11 cellular contexts compared by ENCODE assay signal in the genomic region with DNA sequence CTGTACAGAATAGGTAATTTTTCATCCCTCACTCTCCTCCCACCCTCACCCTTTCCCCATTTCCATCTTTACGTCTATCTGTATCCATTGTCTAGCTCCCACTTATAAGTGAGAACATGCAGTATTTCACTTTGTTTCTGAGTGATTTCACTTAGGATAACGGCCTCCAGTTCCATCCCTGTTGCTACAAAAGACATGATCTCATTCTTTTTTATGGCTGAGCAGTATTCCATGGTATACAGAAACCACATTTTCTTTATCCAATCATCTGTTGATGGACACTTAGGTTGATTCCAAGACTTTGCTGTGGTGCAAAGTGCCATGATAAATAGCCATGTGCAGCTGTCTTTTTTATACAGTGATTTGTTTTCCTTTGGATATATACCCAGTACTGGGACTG.
"Had no signal": no experiment of that assay in that cellular context is flagged by ENCODE, and none has a peak within 500 bp of the region (broad histone marks: within the 10 kb centered on the region; RNA-seq: fewer than 3 reads in every experiment).

No MANE protein-coding gene starts in this region.

- DNase-seq: activated CD4-positive, alpha-beta memory T cell treated with anti-CD3 and anti-CD28 coated beads, Interleukin-2, amount 10 ng/mL, durations not matched to agents 7 days and 5 days; activated CD4-positive, CD25-positive, alpha-beta regulatory T cell treated with anti-CD3 and anti-CD28 coated beads, Interleukin-2, amount 50 U/mL, for 72 hours; activated CD8-positive, alpha-beta memory T cell treated with anti-CD3 and anti-CD28 coated beads, Interleukin-2, amount 50 U/mL, for 48 hours; pancreas; T-helper 9 cell; tibial artery; uterus had no signal

- H3K27me3 ChIP-seq: ascending aorta, cardiac muscle cell, gastroesophageal sphincter, neural progenitor cell, pancreas, tibial artery, uterus had no signal

- H3K9me3 ChIP-seq: ascending aorta, pancreas, tibial artery, uterus had no signal

- H3K27me3 Mint-ChIP-seq: activated CD4-positive, alpha-beta memory T cell treated with anti-CD3 and anti-CD28 coated beads, Interleukin-2, amount 10 ng/mL, durations not matched to agents 7 days and 5 days had no signal

- H3K4me1 ChIP-seq: neural progenitor cell, pancreas, uterus had no signal

- H3K4me1 Mint-ChIP-seq: neural progenitor cell had no signal

- ATAC-seq: gastroesophageal sphincter had no signal

- H3K27ac Mint-ChIP-seq: neural progenitor cell had no signal

- H3K27ac ChIP-seq: ascending aorta, cardiac muscle cell, gastroesophageal sphincter, neural progenitor cell, pancreas, tibial artery, uterus had no signal

- H3K4me3 ChIP-seq: ascending aorta, cardiac muscle cell, gastroesophageal sphincter, neural progenitor cell, pancreas, tibial artery, uterus had no signal

- H3K36me3 ChIP-seq: ascending aorta, cardiac muscle cell, gastroesophageal sphincter, pancreas, tibial artery, uterus had no signal

- H3K4me3 Mint-ChIP-seq: activated CD4-positive, alpha-beta memory T cell treated with anti-CD3 and anti-CD28 coated beads, Interleukin-2, amount 10 ng/mL, durations not matched to agents 7 days and 5 days; neural progenitor cell had no signal
